In the genomic region with DNA sequence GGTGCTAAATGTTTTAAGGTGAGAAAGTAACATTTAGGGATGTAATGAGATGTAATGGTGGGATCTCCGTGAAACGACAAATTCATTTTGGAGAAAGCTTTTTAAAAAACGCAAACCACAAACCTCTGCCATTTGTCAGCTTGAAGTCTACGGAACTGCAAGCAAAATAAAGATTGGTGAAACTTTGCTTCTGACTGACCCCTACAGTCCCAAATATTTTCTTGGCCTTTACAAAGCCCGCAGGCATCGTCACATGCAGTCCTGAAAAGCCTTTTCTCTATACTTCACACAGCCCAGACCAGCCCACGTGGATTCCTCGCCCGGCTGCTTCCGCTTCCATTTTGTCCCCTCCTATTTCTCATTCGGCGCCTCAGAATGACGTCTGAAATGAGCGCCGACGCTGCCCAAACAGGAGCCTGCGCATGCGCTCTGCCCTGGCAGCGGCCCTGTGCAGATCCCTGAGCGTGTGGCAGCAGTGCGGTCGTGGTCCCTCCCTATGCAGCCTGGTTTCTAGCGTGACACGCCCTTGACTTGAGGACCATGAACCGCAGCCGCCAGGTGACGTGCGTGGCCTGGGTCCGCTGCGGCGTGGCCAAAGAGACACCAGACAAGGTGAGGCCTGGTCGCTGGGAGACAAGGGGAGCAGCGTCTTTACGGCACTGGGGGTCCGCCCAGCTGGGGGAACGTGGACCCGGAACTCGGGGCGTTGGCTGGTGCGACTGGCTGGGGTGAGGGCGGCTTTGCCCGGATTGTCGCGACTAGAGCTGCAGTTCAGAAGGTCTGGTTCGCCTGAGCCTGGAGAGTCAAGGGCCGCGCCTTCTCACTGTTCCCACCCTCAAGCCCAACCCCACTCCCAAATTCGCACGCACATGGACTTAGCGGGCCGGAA, we compare ENCODE assay signal across 1 cellular context.
A peak's percentile ranks its signal among the peaks of the same experiment; 100 is the strongest.
TF ChIP-seq lines count a peak whose summit lies in the region.

A gene (plus strand): TSS at position 440 of the 889 bp plus-strand sequence. CDS start 101 bp downstream, at position 541.

TF ChIP-seq in WTC11, 78 proteins besides CTCF, POLR2A, EP300 and RAD21 (continued from another document):
- TF ChIP-seq, protein P1, sequence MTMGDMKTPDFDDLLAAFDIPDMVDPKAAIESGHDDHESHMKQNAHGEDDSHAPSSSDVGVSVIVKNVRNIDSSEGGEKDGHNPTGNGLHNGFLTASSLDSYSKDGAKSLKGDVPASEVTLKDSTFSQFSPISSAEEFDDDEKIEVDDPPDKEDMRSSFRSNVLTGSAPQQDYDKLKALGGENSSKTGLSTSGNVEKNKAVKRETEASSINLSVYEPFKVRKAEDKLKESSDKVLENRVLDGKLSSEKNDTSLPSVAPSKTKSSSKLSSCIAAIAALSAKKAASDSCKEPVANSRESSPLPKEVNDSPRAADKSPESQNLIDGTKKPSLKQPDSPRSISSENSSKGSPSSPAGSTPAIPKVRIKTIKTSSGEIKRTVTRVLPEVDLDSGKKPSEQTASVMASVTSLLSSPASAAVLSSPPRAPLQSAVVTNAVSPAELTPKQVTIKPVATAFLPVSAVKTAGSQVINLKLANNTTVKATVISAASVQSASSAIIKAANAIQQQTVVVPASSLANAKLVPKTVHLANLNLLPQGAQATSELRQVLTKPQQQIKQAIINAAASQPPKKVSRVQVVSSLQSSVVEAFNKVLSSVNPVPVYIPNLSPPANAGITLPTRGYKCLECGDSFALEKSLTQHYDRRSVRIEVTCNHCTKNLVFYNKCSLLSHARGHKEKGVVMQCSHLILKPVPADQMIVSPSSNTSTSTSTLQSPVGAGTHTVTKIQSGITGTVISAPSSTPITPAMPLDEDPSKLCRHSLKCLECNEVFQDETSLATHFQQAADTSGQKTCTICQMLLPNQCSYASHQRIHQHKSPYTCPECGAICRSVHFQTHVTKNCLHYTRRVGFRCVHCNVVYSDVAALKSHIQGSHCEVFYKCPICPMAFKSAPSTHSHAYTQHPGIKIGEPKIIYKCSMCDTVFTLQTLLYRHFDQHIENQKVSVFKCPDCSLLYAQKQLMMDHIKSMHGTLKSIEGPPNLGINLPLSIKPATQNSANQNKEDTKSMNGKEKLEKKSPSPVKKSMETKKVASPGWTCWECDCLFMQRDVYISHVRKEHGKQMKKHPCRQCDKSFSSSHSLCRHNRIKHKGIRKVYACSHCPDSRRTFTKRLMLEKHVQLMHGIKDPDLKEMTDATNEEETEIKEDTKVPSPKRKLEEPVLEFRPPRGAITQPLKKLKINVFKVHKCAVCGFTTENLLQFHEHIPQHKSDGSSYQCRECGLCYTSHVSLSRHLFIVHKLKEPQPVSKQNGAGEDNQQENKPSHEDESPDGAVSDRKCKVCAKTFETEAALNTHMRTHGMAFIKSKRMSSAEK (CRISPR knock-in tag; IDR thresholded peaks at IDR 0.05; ENCODE audit: borderline replicate concordance), result no peak
- TF ChIP-seq, protein P2, sequence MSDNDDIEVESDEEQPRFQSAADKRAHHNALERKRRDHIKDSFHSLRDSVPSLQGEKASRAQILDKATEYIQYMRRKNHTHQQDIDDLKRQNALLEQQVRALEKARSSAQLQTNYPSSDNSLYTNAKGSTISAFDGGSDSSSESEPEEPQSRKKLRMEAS (CRISPR knock-in tag; IDR thresholded peaks at IDR 0.05), result peak; percentile 97
- TF ChIP-seq, protein P3, sequence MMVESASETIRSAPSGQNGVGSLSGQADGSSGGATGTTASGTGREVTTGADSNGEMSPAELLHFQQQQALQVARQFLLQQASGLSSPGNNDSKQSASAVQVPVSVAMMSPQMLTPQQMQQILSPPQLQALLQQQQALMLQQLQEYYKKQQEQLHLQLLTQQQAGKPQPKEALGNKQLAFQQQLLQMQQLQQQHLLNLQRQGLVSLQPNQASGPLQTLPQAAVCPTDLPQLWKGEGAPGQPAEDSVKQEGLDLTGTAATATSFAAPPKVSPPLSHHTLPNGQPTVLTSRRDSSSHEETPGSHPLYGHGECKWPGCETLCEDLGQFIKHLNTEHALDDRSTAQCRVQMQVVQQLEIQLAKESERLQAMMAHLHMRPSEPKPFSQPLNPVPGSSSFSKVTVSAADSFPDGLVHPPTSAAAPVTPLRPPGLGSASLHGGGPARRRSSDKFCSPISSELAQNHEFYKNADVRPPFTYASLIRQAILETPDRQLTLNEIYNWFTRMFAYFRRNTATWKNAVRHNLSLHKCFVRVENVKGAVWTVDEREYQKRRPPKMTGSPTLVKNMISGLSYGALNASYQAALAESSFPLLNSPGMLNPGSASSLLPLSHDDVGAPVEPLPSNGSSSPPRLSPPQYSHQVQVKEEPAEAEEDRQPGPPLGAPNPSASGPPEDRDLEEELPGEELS (CRISPR knock-in tag; IDR thresholded peaks at IDR 0.05), result peak; percentile 84; the same call in 1 of the 2 replicates
- TF ChIP-seq ZNF121 (CRISPR knock-in tag; IDR thresholded peaks at IDR 0.05) (no peak), TCF7 (CRISPR knock-in tag; IDR thresholded peaks at IDR 0.05; ENCODE audit: low read depth) (no peak), NR1H2 (CRISPR knock-in tag; IDR thresholded peaks at IDR 0.05) (no peak), FOXK1 (CRISPR knock-in tag; IDR thresholded peaks at IDR 0.05) (peak; percentile 98), SP1 (CRISPR knock-in tag; conservative IDR thresholded peaks at IDR 0.05) (peak; percentile 83), CREM (CRISPR knock-in tag; IDR thresholded peaks at IDR 0.05) (peak; percentile 98), GABPB1 (CRISPR knock-in tag; IDR thresholded peaks at IDR 0.05) (peak; percentile 64; the same call in 1 of the 2 replicates), NFYB (CRISPR knock-in tag; conservative IDR thresholded peaks at IDR 0.05; ENCODE audit: low read depth) (peak; percentile 24), ETV6 (CRISPR knock-in tag; IDR thresholded peaks at IDR 0.05) (peak; percentile 81; the same call in 1 of the 2 replicates), JAZF1 (CRISPR knock-in tag; IDR thresholded peaks at IDR 0.05) (no peak), SMAD3 (CRISPR knock-in tag; IDR thresholded peaks at IDR 0.05; ENCODE audit: borderline replicate concordance) (0 out of 2 replicates have a peak, but pooled peaks have one; percentile 60), SMAD4 (CRISPR knock-in tag; IDR thresholded peaks at IDR 0.05) (no peak), ELF4 (CRISPR knock-in tag; IDR thresholded peaks at IDR 0.05; ENCODE audit: low read depth) (no peak)
- TF ChIP-seq, protein P4, sequence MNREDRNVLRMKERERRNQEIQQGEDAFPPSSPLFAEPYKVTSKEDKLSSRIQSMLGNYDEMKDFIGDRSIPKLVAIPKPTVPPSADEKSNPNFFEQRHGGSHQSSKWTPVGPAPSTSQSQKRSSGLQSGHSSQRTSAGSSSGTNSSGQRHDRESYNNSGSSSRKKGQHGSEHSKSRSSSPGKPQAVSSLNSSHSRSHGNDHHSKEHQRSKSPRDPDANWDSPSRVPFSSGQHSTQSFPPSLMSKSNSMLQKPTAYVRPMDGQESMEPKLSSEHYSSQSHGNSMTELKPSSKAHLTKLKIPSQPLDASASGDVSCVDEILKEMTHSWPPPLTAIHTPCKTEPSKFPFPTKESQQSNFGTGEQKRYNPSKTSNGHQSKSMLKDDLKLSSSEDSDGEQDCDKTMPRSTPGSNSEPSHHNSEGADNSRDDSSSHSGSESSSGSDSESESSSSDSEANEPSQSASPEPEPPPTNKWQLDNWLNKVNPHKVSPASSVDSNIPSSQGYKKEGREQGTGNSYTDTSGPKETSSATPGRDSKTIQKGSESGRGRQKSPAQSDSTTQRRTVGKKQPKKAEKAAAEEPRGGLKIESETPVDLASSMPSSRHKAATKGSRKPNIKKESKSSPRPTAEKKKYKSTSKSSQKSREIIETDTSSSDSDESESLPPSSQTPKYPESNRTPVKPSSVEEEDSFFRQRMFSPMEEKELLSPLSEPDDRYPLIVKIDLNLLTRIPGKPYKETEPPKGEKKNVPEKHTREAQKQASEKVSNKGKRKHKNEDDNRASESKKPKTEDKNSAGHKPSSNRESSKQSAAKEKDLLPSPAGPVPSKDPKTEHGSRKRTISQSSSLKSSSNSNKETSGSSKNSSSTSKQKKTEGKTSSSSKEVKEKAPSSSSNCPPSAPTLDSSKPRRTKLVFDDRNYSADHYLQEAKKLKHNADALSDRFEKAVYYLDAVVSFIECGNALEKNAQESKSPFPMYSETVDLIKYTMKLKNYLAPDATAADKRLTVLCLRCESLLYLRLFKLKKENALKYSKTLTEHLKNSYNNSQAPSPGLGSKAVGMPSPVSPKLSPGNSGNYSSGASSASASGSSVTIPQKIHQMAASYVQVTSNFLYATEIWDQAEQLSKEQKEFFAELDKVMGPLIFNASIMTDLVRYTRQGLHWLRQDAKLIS (CRISPR knock-in tag; IDR thresholded peaks at IDR 0.05; ENCODE audit: borderline replicate concordance), result no peak
- TF ChIP-seq, protein P5, sequence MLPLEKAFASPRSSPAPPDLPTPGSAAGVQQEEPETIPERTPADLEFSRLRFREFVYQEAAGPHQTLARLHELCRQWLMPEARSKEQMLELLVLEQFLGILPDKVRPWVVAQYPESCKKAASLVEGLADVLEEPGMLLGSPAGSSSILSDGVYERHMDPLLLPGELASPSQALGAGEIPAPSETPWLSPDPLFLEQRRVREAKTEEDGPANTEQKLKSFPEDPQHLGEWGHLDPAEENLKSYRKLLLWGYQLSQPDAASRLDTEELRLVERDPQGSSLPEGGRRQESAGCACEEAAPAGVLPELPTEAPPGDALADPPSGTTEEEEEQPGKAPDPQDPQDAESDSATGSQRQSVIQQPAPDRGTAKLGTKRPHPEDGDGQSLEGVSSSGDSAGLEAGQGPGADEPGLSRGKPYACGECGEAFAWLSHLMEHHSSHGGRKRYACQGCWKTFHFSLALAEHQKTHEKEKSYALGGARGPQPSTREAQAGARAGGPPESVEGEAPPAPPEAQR (CRISPR knock-in tag; IDR thresholded peaks at IDR 0.05), result no peak
- TF ChIP-seq, protein P6, sequence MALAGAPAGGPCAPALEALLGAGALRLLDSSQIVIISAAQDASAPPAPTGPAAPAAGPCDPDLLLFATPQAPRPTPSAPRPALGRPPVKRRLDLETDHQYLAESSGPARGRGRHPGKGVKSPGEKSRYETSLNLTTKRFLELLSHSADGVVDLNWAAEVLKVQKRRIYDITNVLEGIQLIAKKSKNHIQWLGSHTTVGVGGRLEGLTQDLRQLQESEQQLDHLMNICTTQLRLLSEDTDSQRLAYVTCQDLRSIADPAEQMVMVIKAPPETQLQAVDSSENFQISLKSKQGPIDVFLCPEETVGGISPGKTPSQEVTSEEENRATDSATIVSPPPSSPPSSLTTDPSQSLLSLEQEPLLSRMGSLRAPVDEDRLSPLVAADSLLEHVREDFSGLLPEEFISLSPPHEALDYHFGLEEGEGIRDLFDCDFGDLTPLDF (CRISPR knock-in tag; IDR thresholded peaks at IDR 0.05), result no peak
- TF ChIP-seq, protein P7, sequence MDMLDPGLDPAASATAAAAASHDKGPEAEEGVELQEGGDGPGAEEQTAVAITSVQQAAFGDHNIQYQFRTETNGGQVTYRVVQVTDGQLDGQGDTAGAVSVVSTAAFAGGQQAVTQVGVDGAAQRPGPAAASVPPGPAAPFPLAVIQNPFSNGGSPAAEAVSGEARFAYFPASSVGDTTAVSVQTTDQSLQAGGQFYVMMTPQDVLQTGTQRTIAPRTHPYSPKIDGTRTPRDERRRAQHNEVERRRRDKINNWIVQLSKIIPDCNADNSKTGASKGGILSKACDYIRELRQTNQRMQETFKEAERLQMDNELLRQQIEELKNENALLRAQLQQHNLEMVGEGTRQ (CRISPR knock-in tag; IDR thresholded peaks at IDR 0.05), result peak; percentile 20; the same call in 1 of the 2 replicates
- TF ChIP-seq, protein P8, sequence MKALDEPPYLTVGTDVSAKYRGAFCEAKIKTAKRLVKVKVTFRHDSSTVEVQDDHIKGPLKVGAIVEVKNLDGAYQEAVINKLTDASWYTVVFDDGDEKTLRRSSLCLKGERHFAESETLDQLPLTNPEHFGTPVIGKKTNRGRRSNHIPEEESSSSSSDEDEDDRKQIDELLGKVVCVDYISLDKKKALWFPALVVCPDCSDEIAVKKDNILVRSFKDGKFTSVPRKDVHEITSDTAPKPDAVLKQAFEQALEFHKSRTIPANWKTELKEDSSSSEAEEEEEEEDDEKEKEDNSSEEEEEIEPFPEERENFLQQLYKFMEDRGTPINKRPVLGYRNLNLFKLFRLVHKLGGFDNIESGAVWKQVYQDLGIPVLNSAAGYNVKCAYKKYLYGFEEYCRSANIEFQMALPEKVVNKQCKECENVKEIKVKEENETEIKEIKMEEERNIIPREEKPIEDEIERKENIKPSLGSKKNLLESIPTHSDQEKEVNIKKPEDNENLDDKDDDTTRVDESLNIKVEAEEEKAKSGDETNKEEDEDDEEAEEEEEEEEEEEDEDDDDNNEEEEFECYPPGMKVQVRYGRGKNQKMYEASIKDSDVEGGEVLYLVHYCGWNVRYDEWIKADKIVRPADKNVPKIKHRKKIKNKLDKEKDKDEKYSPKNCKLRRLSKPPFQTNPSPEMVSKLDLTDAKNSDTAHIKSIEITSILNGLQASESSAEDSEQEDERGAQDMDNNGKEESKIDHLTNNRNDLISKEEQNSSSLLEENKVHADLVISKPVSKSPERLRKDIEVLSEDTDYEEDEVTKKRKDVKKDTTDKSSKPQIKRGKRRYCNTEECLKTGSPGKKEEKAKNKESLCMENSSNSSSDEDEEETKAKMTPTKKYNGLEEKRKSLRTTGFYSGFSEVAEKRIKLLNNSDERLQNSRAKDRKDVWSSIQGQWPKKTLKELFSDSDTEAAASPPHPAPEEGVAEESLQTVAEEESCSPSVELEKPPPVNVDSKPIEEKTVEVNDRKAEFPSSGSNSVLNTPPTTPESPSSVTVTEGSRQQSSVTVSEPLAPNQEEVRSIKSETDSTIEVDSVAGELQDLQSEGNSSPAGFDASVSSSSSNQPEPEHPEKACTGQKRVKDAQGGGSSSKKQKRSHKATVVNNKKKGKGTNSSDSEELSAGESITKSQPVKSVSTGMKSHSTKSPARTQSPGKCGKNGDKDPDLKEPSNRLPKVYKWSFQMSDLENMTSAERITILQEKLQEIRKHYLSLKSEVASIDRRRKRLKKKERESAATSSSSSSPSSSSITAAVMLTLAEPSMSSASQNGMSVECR (CRISPR knock-in tag; IDR thresholded peaks at IDR 0.05; ENCODE audit: borderline replicate concordance), result peak; percentile 66; the same call in 1 of the 2 replicates
- TF ChIP-seq, protein P9, sequence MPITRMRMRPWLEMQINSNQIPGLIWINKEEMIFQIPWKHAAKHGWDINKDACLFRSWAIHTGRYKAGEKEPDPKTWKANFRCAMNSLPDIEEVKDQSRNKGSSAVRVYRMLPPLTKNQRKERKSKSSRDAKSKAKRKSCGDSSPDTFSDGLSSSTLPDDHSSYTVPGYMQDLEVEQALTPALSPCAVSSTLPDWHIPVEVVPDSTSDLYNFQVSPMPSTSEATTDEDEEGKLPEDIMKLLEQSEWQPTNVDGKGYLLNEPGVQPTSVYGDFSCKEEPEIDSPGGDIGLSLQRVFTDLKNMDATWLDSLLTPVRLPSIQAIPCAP (CRISPR knock-in tag; IDR thresholded peaks at IDR 0.05), result no peak
